ENCODE assay signal across 8 cellular contexts in genomic region chr9:35814841-35815543, GRCh38. TPM values are rescaled to one million over a fixed set of nuclear protein-coding genes. Genes with fewer than 3 reads are reported as not detected.
A peak's percentile ranks its signal among the peaks of the same experiment; 100 is the strongest.
DNase-seq lines count a peak whose midpoint lies in the region; ATAC-seq and TF ChIP-seq lines count a peak whose summit lies in the region.

Gene HINT2, minus strand, starts transcription at chr9:35815042. Its CDS starts 63 bp downstream, at chr9:35814979.

- TF ChIP-seq CTCF in PC-3 (conservative IDR thresholded peaks at IDR 0.05; ENCODE audit: low read depth, low read length), result no peak
- TF ChIP-seq CTCF in epithelial cell of esophagus (IDR thresholded peaks at IDR 0.05; ENCODE audit: insufficient read depth, low read depth, low read length, missing control alignments), result no peak
- no peak for TF ChIP-seq CTCF in mucosa of descending colon (IDR thresholded peaks at IDR 0.05)

- no peaks in the 10 kb centered on the region for H3K36me3 ChIP-seq in PC-3 (ENCODE audit: low read depth, low read length)
- no peaks in the 10 kb centered on the region for H3K36me3 ChIP-seq in mucosa of descending colon (ENCODE audit: low read depth)

- no peak for TF ChIP-seq EP300 in Ishikawa (IDR thresholded peaks at IDR 0.05; ENCODE audit: borderline replicate concordance)

- no peaks in the 10 kb centered on the region for H3K9me2 ChIP-seq in PC-3 (replicated peaks; ENCODE audit: low read length)

- DNase-seq in DMS114 treated with DMSO at 0.1 percent for 48 hours (lab: John Stamatoyannopoulos, UW; ENCODE audit: unreplicated experiment), result peak; percentile 99
- DNase-seq in PC-3, result peak; percentile 94
- DNase-seq in activated T-cell treated with anti-CD3 and anti-CD28 coated beads for 48 hours (ENCODE audit: low read depth), result peak; percentile 97
- peak; percentile 99 for DNase-seq in epithelial cell of esophagus (ENCODE audit: low read depth)
- DNase-seq in mucosa of descending colon, result peak; percentile 97 to 99 (median 99)
- DNase-seq in stimulated activated CD8-positive, alpha-beta memory T cell treated with anti-CD3 and anti-CD28 coated beads, Interleukin-4, amount 100 ng/mL, for 24 hours (ENCODE audit: low read depth), result peak; percentile 95

- peak; percentile 71 for ATAC-seq in GM21576 (IDR thresholded peaks at IDR 0.05; ENCODE audit: unreplicated experiment)
- ATAC-seq in PC-3, result peak; percentile 89
- ATAC-seq in mucosa of descending colon, result peak; percentile 89

- H3K27ac ChIP-seq in PC-3 (ENCODE audit: low read length), result peak within 1 kb of the TSS; percentile 81

- POLR2A ChIA-PET in PC-3 (lab: Charles Lee; ENCODE audit: unreplicated experiment), result no interaction called here

- peak within 1 kb of the TSS; percentile 96 for H3K9ac ChIP-seq in PC-3 (ENCODE audit: low read length)

- H3K4me1 ChIP-seq in PC-3 (ENCODE audit: insufficient read depth, low read length) (peaks cover 16% of the 10 kb centered on the region), mucosa of descending colon (ENCODE audit: low read depth) (peaks cover 20% of the 10 kb centered on the region)

- BruUV-seq in PC-3 (replicated peaks; lab: Mats Ljungman, UMichigan), result no TSS peak

- no peaks in the 10 kb centered on the region for H3K27me3 ChIP-seq in PC-3 (ENCODE audit: low read length)

- H3K4me3 ChIP-seq in PC-3 (ENCODE audit: low read length) (peak within 1 kb of the TSS; percentile 86), epithelial cell of esophagus (ENCODE audit: low read length) (peak within 1 kb of the TSS; percentile 64), mucosa of descending colon (peak within 1 kb of the TSS; percentile 87)

- CTCF ChIA-PET in PC-3 (lab: Charles Lee), result interaction anchor here (0.9 to 1.2 kb wide), 2 partner anchors 11 to 25 kb away, joined by 6 read pairs; no protein-coding TSS in a partner anchor

- H3K79me2 ChIP-seq in PC-3 (ENCODE audit: low read length), result peaks cover 9% of the 10 kb centered on the region

- intact Hi-C loops in PC-3 (cut with micrococcal nuclease), result loop anchor here (1.0 kb wide), 2 partner anchors 20 to 25 kb away; no protein-coding TSS in a partner anchor
- intact Hi-C loops in mucosa of descending colon (cut with DNase I, micrococcal nuclease), result no loop called here

- H3K9me3 ChIP-seq in PC-3 (ENCODE audit: low read length) (no peaks in the 10 kb centered on the region), mucosa of descending colon (no peaks in the 10 kb centered on the region)

- H3F3A ChIP-seq in PC-3 (ENCODE audit: low read length, unreplicated experiment), result no peaks in the 10 kb centered on the region

- no peaks in the 10 kb centered on the region for H4K20me1 ChIP-seq in PC-3 (ENCODE audit: low read length)

- peak within 1 kb of the TSS; percentile 99 for H3K4me2 ChIP-seq in PC-3 (ENCODE audit: low read length)

- peak within 1 kb of the TSS; percentile 81 for H2AFZ ChIP-seq in PC-3 (ENCODE audit: low read length)

- no peak for TF ChIP-seq RAD21 in Ishikawa (IDR thresholded peaks at IDR 0.05; ENCODE audit: low read depth)

TF ChIP-seq in Ishikawa, 13 proteins besides CTCF, POLR2A, EP300 and RAD21:
- TF ChIP-seq USF1 (IDR thresholded peaks at IDR 0.05) (no peak), YY1 (IDR thresholded peaks at IDR 0.05; ENCODE audit: low read depth) (peak; percentile 93), TAF1 (IDR thresholded peaks at IDR 0.05; ENCODE audit: low read depth) (peak; percentile 89)

RNA-seq across cellular contexts. Expression of gene HINT2, which starts in this region (rescaled TPM):
- 69.7 and 78.5 TPM in 2 replicates for total RNA-seq in PC-3 (2014; rRNA removed)
- total RNA-seq in mucosa of descending colon, result 10 to 100 TPM; 38.9 to 68.6 (median 54.6) TPM

Comparison
In these comparisons a context has a peak if more than half of its experiments do, and no peak if none do; other contexts are left out.
1. Peak in every context shown above with its lines: DNase-seq, ATAC-seq, H3K4me3 ChIP-seq and H3K27ac ChIP-seq.